Comparison of ENCODE assay signal across 9 cellular contexts in genomic region chr16:23072084-23072599, GRCh38.
DNase-seq lines count a peak whose midpoint lies in the region; ATAC-seq and TF ChIP-seq lines count a peak whose summit lies in the region.
"Had no signal": no experiment of that assay in that cellular context is flagged by ENCODE, and none has a peak within 500 bp of the region (broad histone marks: within the 10 kb centered on the region; RNA-seq: fewer than 3 reads in every experiment).

No MANE protein-coding gene starts in this region.

- H3K27ac ChIP-seq in skin epidermis: peak overlapping the region in 12 of 21 experiments; percentile 20 to 72 (median 42)

- ATAC-seq in GM21825 (IDR thresholded peaks at IDR 0.05; ENCODE audit: unreplicated experiment) (no peak), GM18517 (IDR thresholded peaks at IDR 0.05; ENCODE audit: unreplicated experiment) (no peak)

- H3K4me3 ChIP-seq in cardiac fibroblast (replicated peaks in 1 of 2; ENCODE audit: low read depth in 2 of 2, low read length in 2 of 2): peak overlapping the region in 1 of 2 donors; percentile 12
- no peak overlapping the region for H3K4me3 ChIP-seq in skin epidermis

- DNase-seq in EL (peak; percentile 70), cardiac fibroblast (ENCODE audit: low read depth in 2 of 2) (peak; percentile 84 to 87), kidney glomerular epithelial cell (lab: John Stamatoyannopoulos, UW) (peak; percentile 21), GOT3 (lab: John Stamatoyannopoulos, UW) (no peak)
- DNase-seq in stimulated activated CD4-positive, alpha-beta T cell treated with anti-CD3 and anti-CD28 coated beads, Interleukin-4, amount 100 ng/mL, for 1 hour: no peak
- DNase-seq: effector memory CD4-positive, alpha-beta T cell had no signal

- TF ChIP-seq CTCF in cardiac fibroblast (IDR thresholded peaks at IDR 0.05; ENCODE audit: low read depth, low read length): no peak

Comparison
In these comparisons a context has a peak if more than half of its experiments do, and no peak if none do; other contexts are left out.
1. DNase-seq: peak in EL (single experiment), cardiac fibroblast (2 of 2) and kidney glomerular epithelial cell (single experiment); none in stimulated activated CD4-positive, alpha-beta T cell treated with anti-CD3 and anti-CD28 coated beads, Interleukin-4, amount 100 ng/mL, for 1 hour (single experiment) and GOT3 (single experiment).